In genomic region chr1:199173356-199173755, GRCh38 we compare ENCODE assay signal across 9 cellular contexts.
DNase-seq lines count a peak whose midpoint lies in the region; ATAC-seq and TF ChIP-seq lines count a peak whose summit lies in the region.
"Had no signal": no experiment of that assay in that cellular context is flagged by ENCODE, and none has a peak within 500 bp of the region (broad histone marks: within the 10 kb centered on the region; RNA-seq: fewer than 3 reads in every experiment).

No MANE protein-coding gene starts in this region.

- H3K4me3 ChIP-seq in spleen (no peak overlapping the region), thyroid gland (replicated peaks in 1 of 3) (no peak overlapping the region), body of pancreas (no peak overlapping the region)

- no peaks in the 10 kb centered on the region for H3K27me3 Mint-ChIP-seq in activated T-cell treated with anti-CD3 and anti-CD28 coated beads, Interleukin-2, amount 50 U/mL, for 4 hours (ENCODE audit: low read depth)

- H3K27me3 ChIP-seq in spleen (replicated peaks in 1 of 7) (no peaks in the 10 kb centered on the region), thyroid gland (no peaks in the 10 kb centered on the region), body of pancreas (no peaks in the 10 kb centered on the region)

- H3K4me1 ChIP-seq in spleen (peaks cover 0 to 49% (median 22%) of the 10 kb centered on the region in 6 donors), thyroid gland (no peaks in the 10 kb centered on the region), body of pancreas (no peaks in the 10 kb centered on the region)

- intact Hi-C loops in spleen (cut with DNase I; ENCODE audit: low total_unique reads): no loop called here
- intact Hi-C loops in thyroid gland (cut with DNase I): no loop called here
- intact Hi-C loops in body of pancreas (cut with DNase I): no loop called here

- H3K9me3 ChIP-seq in spleen (no peaks in the 10 kb centered on the region), thyroid gland (no peaks in the 10 kb centered on the region), body of pancreas (no peaks in the 10 kb centered on the region)

- ATAC-seq in activated T-cell treated with anti-CD3 and anti-CD28 coated beads, Interleukin-2, amount 50 U/mL, for 4 hours: peak; percentile 90 to 91
- peak; percentile 95 for ATAC-seq in HG03025 (IDR thresholded peaks at IDR 0.05; ENCODE audit: low FRiP score, unreplicated experiment)
- no peak for ATAC-seq in body of pancreas

- TF ChIP-seq POLR2A in spleen (IDR thresholded peaks at IDR 0.05): no peak
- no peak for TF ChIP-seq POLR2A in thyroid gland (IDR thresholded peaks at IDR 0.05)
- TF ChIP-seq POLR2A in body of pancreas (IDR thresholded peaks at IDR 0.05): no peak

- no peaks in the 10 kb centered on the region for H3K9me3 Mint-ChIP-seq in activated T-cell treated with anti-CD3 and anti-CD28 coated beads, Interleukin-2, amount 50 U/mL, for 4 hours
- H3K9me3 Mint-ChIP-seq: neural crest cell had no signal

- DNase-seq in activated T-cell treated with anti-CD3 and anti-CD28 coated beads, Interleukin-2, amount 50 U/mL, for 4 hours: no peak
- DNase-seq in activated T-cell treated with anti-CD3 and anti-CD28 coated beads, Interleukin-2, amount 50 U/mL, for 48 hours: no peak
- DNase-seq in SW480 (ENCODE audit: low spot score) (peak; percentile 8), spleen (no peak), thyroid gland (no peak), body of pancreas (no peak), mesenteric fat pad (ENCODE audit: low spot score) (no peak)

- TF ChIP-seq CTCF in spleen (IDR thresholded peaks at IDR 0.05 in 8 of 11, conservative IDR thresholded peaks at IDR 0.05 in 3 of 11): no peak
- TF ChIP-seq CTCF in thyroid gland (IDR thresholded peaks at IDR 0.05): no peak
- no peak for TF ChIP-seq CTCF in body of pancreas (IDR thresholded peaks at IDR 0.05)

- H3K27ac ChIP-seq in spleen (peak overlapping the region in 6 of 8 donors; percentile 0 to 71 (median 50)), thyroid gland (no peak overlapping the region), body of pancreas (no peak overlapping the region)

- H3K36me3 ChIP-seq in spleen: no peaks in the 10 kb centered on the region
- no peaks in the 10 kb centered on the region for H3K36me3 ChIP-seq in thyroid gland
- no peaks in the 10 kb centered on the region for H3K36me3 ChIP-seq in body of pancreas (replicated peaks in 1 of 2; ENCODE audit: insufficient read depth in 1 of 2, low read depth in 2 of 2)

- H3K4me3 Mint-ChIP-seq in activated T-cell treated with anti-CD3 and anti-CD28 coated beads, Interleukin-2, amount 50 U/mL, for 4 hours: no peak overlapping the region
- H3K4me3 Mint-ChIP-seq: neural crest cell had no signal

- peaks cover 56% of the 10 kb centered on the region for H3K4me1 Mint-ChIP-seq in activated T-cell treated with anti-CD3 and anti-CD28 coated beads, Interleukin-2, amount 50 U/mL, for 4 hours (ENCODE audit: low read depth)
- H3K4me1 Mint-ChIP-seq: neural crest cell had no signal

- no peaks in the 10 kb centered on the region for H3K36me3 Mint-ChIP-seq in activated T-cell treated with anti-CD3 and anti-CD28 coated beads, Interleukin-2, amount 50 U/mL, for 4 hours (ENCODE audit: insufficient read depth)

Comparison
In these comparisons a context has a peak if more than half of its experiments do, and no peak if none do; other contexts are left out.
1. H3K27ac ChIP-seq: peak in spleen (6 of 8); none in thyroid gland (0 of 3) and body of pancreas (0 of 4).